ENCODE assay signal across 20 cellular contexts in genomic region chr1:27147842-27148518, GRCh38. TPM values are rescaled to one million over a fixed set of nuclear protein-coding genes. Genes with fewer than 3 reads are reported as not detected.
DNase-seq lines count a peak whose midpoint lies in the region; ATAC-seq, FAIRE-seq and TF ChIP-seq lines count a peak whose summit lies in the region.
"Had no signal": no experiment of that assay in that cellular context is flagged by ENCODE, and none has a peak within 500 bp of the region (broad histone marks: within the 10 kb centered on the region; RNA-seq: fewer than 3 reads in every experiment).

No MANE protein-coding gene starts in this region.

- ATAC-seq in activated B cell treated with CpG ODN at 0.5 μM for 24 hours (ENCODE audit: low read depth) = no peak
- no peak for ATAC-seq in HG02981 (IDR thresholded peaks at IDR 0.05; ENCODE audit: unreplicated experiment)
- ATAC-seq: HCT116 had no signal

- CTCF ChIA-PET in activated B cell treated with CpG ODN at 0.5 μM for 24 hours (lab: Charles Lee) = interaction anchor here (1.4 kb wide), 1 partner anchor 49 kb away, joined by 3 read pairs; no protein-coding TSS in a partner anchor

- H3K36me3 Mint-ChIP-seq in activated B cell treated with CpG ODN at 0.5 μM for 24 hours (ENCODE audit: low read depth) = peaks cover 9% of the 10 kb centered on the region
- H3K36me3 Mint-ChIP-seq in osteocyte (ENCODE audit: unreplicated experiment) = no peaks in the 10 kb centered on the region

- H3K4me1 Mint-ChIP-seq in activated B cell treated with CpG ODN at 0.5 μM for 24 hours (peaks cover 46% of the 10 kb centered on the region), osteocyte (ENCODE audit: unreplicated experiment) (peaks cover 47% of the 10 kb centered on the region)

- peak overlapping the region in 1 of 11 experiments; percentile 25; a peak in 1 of 22 replicates for H3K9ac ChIP-seq in BLaER1 treated with 17β-estradiol and CSF1 and Interleukin-3, amounts not matched to agents 10 nM and 100 nM
- H3K9ac ChIP-seq: parathyroid adenoma had no signal

- peaks cover 58 to 89% (median 68%) of the 10 kb centered on the region in 10 experiments for H3K4me1 ChIP-seq in BLaER1 treated with 17β-estradiol and CSF1 and Interleukin-3, amounts not matched to agents 10 nM and 100 nM
- H3K4me1 ChIP-seq in BE2C = peaks cover 3% of the 10 kb centered on the region

- DNase-seq in GM18507 (ENCODE audit: extremely low spot score, insufficient read length, low read depth) (no peak), activated B cell treated with CpG ODN at 0.5 μM for 24 hours (no peak), osteocyte (ENCODE audit: extremely low spot score, unreplicated experiment) (no peak), DMS 273 treated with DMSO at 0.1 percent for 48 hours (lab: John Stamatoyannopoulos, UW) (no peak), BE2C (no peak)
- DNase-seq: activated gamma-delta T cell treated with Interleukin-2 at 50 U/mL for 16 hours; activated T-cell treated with anti-CD3 and anti-CD28 coated beads for 4 hours; dermis blood vessel endothelial cell; NCI-H2107; NCI-H524; stimulated activated CD4-positive, alpha-beta T cell treated with anti-CD3 and anti-CD28 coated beads, Interleukin-1b, Interleukin-23, amount 100 ng/mL, for 48 hours; stimulated activated naive CD4-positive, alpha-beta T cell; tibial artery had no signal

- H3K36me3 ChIP-seq in BLaER1 treated with 17β-estradiol and CSF1 and Interleukin-3, amounts not matched to agents 10 nM and 100 nM = peaks cover 0 to 75% (median 19%) of the 10 kb centered on the region in 11 experiments; a peak in 16 of 22 replicates
- H3K36me3 ChIP-seq in BE2C = no peaks in the 10 kb centered on the region
- H3K36me3 ChIP-seq: adrenal gland, tibial artery had no signal

- H3K9me3 ChIP-seq in BLaER1 treated with 17β-estradiol and CSF1 and Interleukin-3, amounts not matched to agents 10 nM and 100 nM (replicated peaks in 1 of 11) = no peaks in the 10 kb centered on the region
- H3K9me3 ChIP-seq in BE2C = no peaks in the 10 kb centered on the region
- H3K9me3 ChIP-seq: adrenal gland, tibial artery had no signal

- H3K27me3 Mint-ChIP-seq in activated B cell treated with CpG ODN at 0.5 μM for 24 hours (no peaks in the 10 kb centered on the region), osteocyte (ENCODE audit: unreplicated experiment) (no peaks in the 10 kb centered on the region)

- no peaks in the 10 kb centered on the region for H3K27me3 ChIP-seq in BLaER1 treated with 17β-estradiol and CSF1 and Interleukin-3, amounts not matched to agents 10 nM and 100 nM
- no peaks in the 10 kb centered on the region for H3K27me3 ChIP-seq in BE2C
- H3K27me3 ChIP-seq: adrenal gland, tibial artery had no signal

- peaks cover 0 to 100% (median 98%) of the 10 kb centered on the region in 11 experiments; a peak in 21 of 22 replicates for H4K20me1 ChIP-seq in BLaER1 treated with 17β-estradiol and CSF1 and Interleukin-3, amounts not matched to agents 10 nM and 100 nM

- POLR2A ChIA-PET in activated B cell treated with CpG ODN at 0.5 μM for 24 hours (lab: Charles Lee) = no interaction called here

- H3K4me3 ChIP-seq in BLaER1 treated with 17β-estradiol and CSF1 and Interleukin-3, amounts not matched to agents 10 nM and 100 nM = no peak overlapping the region
- no peak overlapping the region for H3K4me3 ChIP-seq in BE2C (ENCODE audit: low read depth, low read length)
- H3K4me3 ChIP-seq: adrenal gland, tibial artery had no signal

- peak overlapping the region in 10 of 11 experiments; percentile 4 to 100 (median 94); a peak in 15 of 22 replicates for H3K4me2 ChIP-seq in BLaER1 treated with 17β-estradiol and CSF1 and Interleukin-3, amounts not matched to agents 10 nM and 100 nM

- TF ChIP-seq CTCF in activated B cell treated with CpG ODN at 0.5 μM for 24 hours (IDR thresholded peaks at IDR 0.05) (no peak), osteocyte (IDR thresholded peaks at IDR 0.05) (no peak), BE2C (IDR thresholded peaks at IDR 0.05; ENCODE audit: low read depth, low read length) (no peak)

- no peak overlapping the region for H3K27ac ChIP-seq in BLaER1 treated with 17β-estradiol and CSF1 and Interleukin-3, amounts not matched to agents 10 nM and 100 nM
- H3K27ac ChIP-seq: parathyroid adenoma, tibial artery had no signal

- H3K9me3 Mint-ChIP-seq in activated B cell treated with CpG ODN at 0.5 μM for 24 hours (no peaks in the 10 kb centered on the region), osteocyte (ENCODE audit: unreplicated experiment) (no peaks in the 10 kb centered on the region)

- H3K4me3 Mint-ChIP-seq in activated B cell treated with CpG ODN at 0.5 μM for 24 hours = no peak overlapping the region
- H3K4me3 Mint-ChIP-seq in osteocyte (ENCODE audit: unreplicated experiment) = no peak overlapping the region

- H3K27ac Mint-ChIP-seq in activated B cell treated with CpG ODN at 0.5 μM for 24 hours (peak overlapping the region; percentile 26), osteocyte (ENCODE audit: unreplicated experiment) (peak overlapping the region; percentile 40)

- peak; percentile 48 for FAIRE-seq in GM18507 (lab: Jason Lieb, UNC)
- FAIRE-seq: bronchial epithelial cell, keratinocyte had no signal

- intact Hi-C loops in activated B cell treated with CpG ODN at 0.5 μM for 24 hours (cut with micrococcal nuclease) = no loop called here

RNA-seq across cellular contexts. Expression of gene SLC9A1, which starts 6.9 kb away (rescaled TPM):
- total RNA-seq in activated B cell treated with CpG ODN at 0.5 μM for 24 hours (12.2 and 13.6 TPM in 2 replicates), osteocyte (32.5 and 34.2 TPM in 2 replicates)
- polyA plus RNA-seq in BE2C (2012; ENCODE audit: insufficient read depth, insufficient read length, low read depth) = 15.6 TPM
